ENCODE assay signal across 19 cellular contexts in genomic region chr1:69791311-69791710, GRCh38.
"Had no signal": no experiment of that assay in that cellular context is flagged by ENCODE, and none has a peak within 500 bp of the region (broad histone marks: within the 10 kb centered on the region; RNA-seq: fewer than 3 reads in every experiment).

No MANE protein-coding gene starts in this region.

- H3K4me1 ChIP-seq: gastroesophageal sphincter, spleen, testis, vagina had no signal

- H3K27me3 ChIP-seq: gastroesophageal sphincter, spleen, testis, vagina had no signal

- H3K4me3 ChIP-seq: gastroesophageal sphincter, spleen, testis, vagina had no signal

- H3K36me3 ChIP-seq: gastroesophageal sphincter, spleen, vagina had no signal

- H3K27ac ChIP-seq: epithelial cell of prostate, gastroesophageal sphincter, spleen, testis, vagina had no signal

- ATAC-seq: gastroesophageal sphincter; left cardiac atrium; natural killer cell treated with Interleukin-12 subunit alpha and Interleukin-12 subunit beta and Interleukin-15 and Interleukin-18, amount 100 ng/mL, for 72 hours had no signal

- DNase-seq: activated CD4-positive, alpha-beta T cell treated with anti-CD3 and anti-CD28 coated beads for 1 hour; activated gamma-delta T cell treated with Interleukin-2 at 50 U/mL for 16 hours; activated T-cell treated with anti-CD3 and anti-CD28 coated beads, Interleukin-2, amount 50 U/mL, for 1 hour; cerebellar nuclear complex; head of caudate nucleus; islet precursor cell; left cardiac atrium; midbrain; retina; spleen; stimulated activated CD4-positive, alpha-beta T cell treated with anti-CD3 and anti-CD28 coated beads, Interleukin-4, amount 100 ng/mL, for 1 hour; stimulated activated naive CD4-positive, alpha-beta T cell; T-helper 9 cell; testis; trophoblast cell had no signal

- H3K9me3 ChIP-seq: gastroesophageal sphincter, spleen, testis, vagina had no signal
